Comparison of ENCODE assay signal across 25 cellular contexts in genomic region chr12:83005534-83006197, GRCh38.
"Had no signal": no experiment of that assay in that cellular context is flagged by ENCODE, and none has a peak within 500 bp of the region (broad histone marks: within the 10 kb centered on the region; RNA-seq: fewer than 3 reads in every experiment).

No MANE protein-coding gene starts in this region.

- H3K27ac Mint-ChIP-seq: activated naive CD4-positive, alpha-beta T cell treated with anti-CD3 and anti-CD28 coated beads for 36 hours; activated naive CD8-positive, alpha-beta T cell treated with anti-CD3 and anti-CD28 coated beads for 36 hours; brain; natural killer cell treated with Interleukin-12 subunit alpha and Interleukin-12 subunit beta and Interleukin-15 and Interleukin-18, amount 100 ng/mL, for 72 hours; stimulated activated naive CD8-positive, alpha-beta T cell treated with anti-CD3 and anti-CD28 coated beads, Interleukin-15, Interleukin-2, amounts not matched to agents 100 ng/mL and 50 ng/mL, for 24 hours had no signal

- H3K27me3 Mint-ChIP-seq: activated naive CD8-positive, alpha-beta T cell treated with anti-CD3 and anti-CD28 coated beads for 36 hours; brain; natural killer cell treated with Interleukin-12 subunit alpha and Interleukin-12 subunit beta and Interleukin-15 and Interleukin-18, amount 100 ng/mL, for 72 hours; stimulated activated naive CD8-positive, alpha-beta T cell treated with anti-CD3 and anti-CD28 coated beads, Interleukin-15, Interleukin-2, amounts not matched to agents 100 ng/mL and 50 ng/mL, for 24 hours had no signal

- H3K4me1 Mint-ChIP-seq: activated naive CD8-positive, alpha-beta T cell treated with anti-CD3 and anti-CD28 coated beads for 36 hours had no signal

- ATAC-seq: gastrocnemius medialis; mucosa of descending colon; natural killer cell treated with Interleukin-12 subunit alpha and Interleukin-12 subunit beta and Interleukin-15 and Interleukin-18, amount 100 ng/mL, for 72 hours; right lobe of liver had no signal

- H3K9me3 ChIP-seq: ascending aorta, gastrocnemius medialis, right lobe of liver had no signal

- H3K4me3 Mint-ChIP-seq: activated naive CD4-positive, alpha-beta T cell treated with anti-CD3 and anti-CD28 coated beads for 36 hours; activated naive CD8-positive, alpha-beta T cell treated with anti-CD3 and anti-CD28 coated beads for 36 hours; brain; natural killer cell treated with Interleukin-12 subunit alpha and Interleukin-12 subunit beta and Interleukin-15 and Interleukin-18, amount 100 ng/mL, for 72 hours; stimulated activated naive CD8-positive, alpha-beta T cell treated with anti-CD3 and anti-CD28 coated beads, Interleukin-15, Interleukin-2, amounts not matched to agents 100 ng/mL and 50 ng/mL, for 24 hours had no signal

- DNase-seq: activated CD4-positive, alpha-beta T cell treated with anti-CD3 and anti-CD28 coated beads for 4 hours; activated CD4-positive, alpha-beta T cell treated with anti-CD3 and anti-CD28 coated beads, Interleukin-2, amount 50 U/mL, for 4 hours; activated CD8-positive, alpha-beta memory T cell treated with anti-CD3 and anti-CD28 coated beads for 24 hours; activated effector memory CD4-positive, alpha-beta T cell treated with anti-CD3 and anti-CD28 coated beads, Interleukin-2, amount 50 U/mL, for 16 hours; activated naive CD4-positive, alpha-beta T cell treated with anti-CD3 and anti-CD28 coated beads for 36 hours; activated naive CD8-positive, alpha-beta T cell treated with anti-CD3 and anti-CD28 coated beads for 36 hours; adrenal gland; cerebellar nuclear complex; colonic mucosa; dorsolateral prefrontal cortex; effector memory CD4-positive, alpha-beta T cell; erythroblast; gastrocnemius medialis; islet precursor cell; left ventricle myocardium inferior; mucosa of descending colon; right lobe of liver; stimulated activated CD4-positive, alpha-beta T cell treated with anti-CD3 and anti-CD28 coated beads, Interleukin-2, amount 100 ng/mL, for 48 hours; substantia nigra; T-helper 9 cell; upper lobe of left lung had no signal
